Comparison of ENCODE assay signal across 8 cellular contexts in the genomic region with DNA sequence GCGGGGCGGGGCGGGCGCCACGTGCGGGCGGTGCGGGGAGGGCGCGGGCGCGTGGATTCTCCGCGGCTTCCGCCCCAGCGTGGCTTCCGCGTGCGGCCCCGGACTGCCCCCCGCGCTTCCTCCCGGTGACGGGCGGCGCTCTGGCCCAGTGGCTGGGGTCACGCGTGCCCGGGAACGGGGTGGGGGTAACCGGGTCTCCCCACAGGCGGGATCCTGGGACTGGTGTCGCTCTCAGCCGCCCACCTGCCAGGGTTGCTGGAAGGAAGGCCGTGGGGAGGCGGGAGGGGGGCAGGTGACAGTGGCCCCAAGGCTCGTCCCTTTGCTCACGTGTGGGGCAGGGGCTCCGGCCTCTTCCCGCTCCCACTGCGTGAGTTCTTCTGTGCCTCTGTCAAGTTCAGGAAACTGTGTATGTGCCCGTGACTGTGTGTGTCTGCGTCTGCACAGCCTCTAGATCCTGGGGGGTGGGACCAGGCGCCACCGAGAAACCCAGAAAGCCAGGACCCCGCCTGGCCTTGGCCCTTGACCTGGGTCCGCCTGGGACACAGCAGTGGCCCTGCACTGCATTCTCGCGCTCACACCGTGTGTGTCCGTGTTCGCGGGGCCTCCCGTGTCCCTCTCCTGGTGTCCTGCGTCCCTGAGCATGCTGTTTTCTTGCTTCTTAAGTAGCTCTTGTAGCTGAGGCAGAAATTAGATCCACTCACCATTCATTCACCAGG. TPM values are rescaled to one million over a fixed set of nuclear protein-coding genes. Genes with fewer than 3 reads are reported as not detected.
DNase-seq lines count a peak whose midpoint lies in the region; ATAC-seq and TF ChIP-seq lines count a peak whose summit lies in the region.

No MANE protein-coding gene starts in this region.

- H3K27ac ChIP-seq in CD8-positive, alpha-beta memory T cell (ENCODE audit: low read depth, low read length) = peak overlapping the region; percentile 75
- peak overlapping the region; percentile 92 for H3K27ac ChIP-seq in HCT116 (ENCODE audit: low read depth, low read length)

- ATAC-seq in HCT116 (no peak), SK-N-SH treated with all-trans-retinoic acid at 6 μM for 48 hours (0 out of 3 replicates have a peak, but pooled peaks have one; percentile 0), left lobe of liver (peak; percentile 49), GM19035 (IDR thresholded peaks at IDR 0.05; ENCODE audit: unreplicated experiment) (no peak)
- peak; percentile 23 for ATAC-seq in stimulated activated naive CD8-positive, alpha-beta T cell treated with anti-CD3 and anti-CD28 coated beads, Interleukin-15, amount 100 ng/mL, for 72 hours

- TF ChIP-seq RAD21 in HCT116 (IDR thresholded peaks at IDR 0.05; ENCODE audit: low read depth) = no peak

- no peaks in the 10 kb centered on the region for H3K9me2 ChIP-seq in HCT116 (ENCODE audit: insufficient read depth)

- H3K4me1 Mint-ChIP-seq in CD8-positive, alpha-beta memory T cell = peaks cover 25 to 40% (median 26%) of the 10 kb centered on the region in 3 donors
- peaks cover 44% of the 10 kb centered on the region for H3K4me1 Mint-ChIP-seq in stimulated activated naive CD8-positive, alpha-beta T cell treated with anti-CD3 and anti-CD28 coated beads, Interleukin-15, amount 100 ng/mL, for 72 hours

- BruUV-seq in HCT116 (replicated peaks; lab: Mats Ljungman, UMichigan) = no TSS peak

- peak in 3 of 5 donors; percentile 56 to 71 (median 64) for DNase-seq in CD8-positive, alpha-beta memory T cell
- DNase-seq in HCT116 (ENCODE audit: low read depth, low spot score) (no peak), cardiac fibroblast (ENCODE audit: low read depth in 2 of 2) (peak in 1 of 2 donors; percentile 46), left lobe of liver (ENCODE audit: low spot score) (peak; percentile 71), NCI-H1694 treated with DMSO at 0.1 percent for 48 hours (lab: John Stamatoyannopoulos, UW) (no peak)
- no peak for DNase-seq in stimulated activated naive CD8-positive, alpha-beta T cell treated with anti-CD3 and anti-CD28 coated beads, Interleukin-15, amount 100 ng/mL, for 72 hours

- CTCF ChIA-PET in CD8-positive, alpha-beta memory T cell (lab: Charles Lee) = no interaction called here
- CTCF ChIA-PET in HCT116 (lab: Charles Lee) = no interaction called here

- peak overlapping the region; percentile 75 for H3K4me3 ChIP-seq in CD8-positive, alpha-beta memory T cell (ENCODE audit: low read length)
- H3K4me3 ChIP-seq in HCT116 (replicated peaks in 1 of 2; ENCODE audit: low read depth in 1 of 2, low read length in 2 of 2) (peak overlapping the region; percentile 78 to 82), cardiac fibroblast (replicated peaks in 1 of 2; ENCODE audit: low read depth in 2 of 2, low read length in 2 of 2) (peak overlapping the region; percentile 68 to 72)

- peak overlapping the region; percentile 86 for H3K4me2 ChIP-seq in HCT116 (ENCODE audit: low read length)

- intact Hi-C loops in HCT116 (cut with micrococcal nuclease) = no loop called here

- H4K20me1 ChIP-seq in HCT116 (ENCODE audit: insufficient read depth) = no peaks in the 10 kb centered on the region; the same call in 1 of the 2 replicates

- H3K27me3 Mint-ChIP-seq in CD8-positive, alpha-beta memory T cell = peaks cover 5 to 6% of the 10 kb centered on the region in 2 donors
- peaks cover 6% of the 10 kb centered on the region for H3K27me3 Mint-ChIP-seq in stimulated activated naive CD8-positive, alpha-beta T cell treated with anti-CD3 and anti-CD28 coated beads, Interleukin-15, amount 100 ng/mL, for 72 hours

- peak overlapping the region; percentile 85 to 95 (median 89) for H3K4me3 Mint-ChIP-seq in CD8-positive, alpha-beta memory T cell
- H3K4me3 Mint-ChIP-seq in stimulated activated naive CD8-positive, alpha-beta T cell treated with anti-CD3 and anti-CD28 coated beads, Interleukin-15, amount 100 ng/mL, for 72 hours = peak overlapping the region; percentile 87 to 92

- POLR2A ChIA-PET in CD8-positive, alpha-beta memory T cell (lab: Charles Lee) = interaction anchor here (1.9 kb wide), 1 partner anchor 39 kb away, joined by 6 read pairs; the partner anchor contains the start of gene PSMG3
- POLR2A ChIA-PET in HCT116 (lab: Charles Lee) = no interaction called here

- H3K36me3 ChIP-seq in CD8-positive, alpha-beta memory T cell (ENCODE audit: insufficient read depth, low read length) = no peaks in the 10 kb centered on the region
- H3K36me3 ChIP-seq in HCT116 (ENCODE audit: control insufficient read depth in 1 of 2, insufficient read depth in 2 of 2, low read length in 2 of 2) = peaks cover 2 to 4% of the 10 kb centered on the region in 2 experiments; a peak in 3 of 4 replicates

- peaks cover 54% of the 10 kb centered on the region for H3K79me2 ChIP-seq in HCT116 (ENCODE audit: insufficient read depth, low read length)

- no peaks in the 10 kb centered on the region for H3K27me3 ChIP-seq in CD8-positive, alpha-beta memory T cell (ENCODE audit: insufficient read depth, low read length, poor library complexity, severe bottlenecking)
- no peaks in the 10 kb centered on the region for H3K27me3 ChIP-seq in HCT116 (ENCODE audit: insufficient read depth, low read length)

- RAD21 ChIA-PET in HCT116 (lab: Charles Lee; ENCODE audit: low non-redundant PET in 1 of 2, low total read pairs in 2 of 2, uncharacterized antibody in 2 of 2, unreplicated experiment in 2 of 2) = no interaction called here

- no peak for TF ChIP-seq POLR2A in HCT116 (IDR thresholded peaks at IDR 0.05; ENCODE audit: borderline replicate concordance, extremely low read depth, insufficient read depth, insufficient read length)

- peak overlapping the region; percentile 93 to 99 (median 97) for H3K27ac Mint-ChIP-seq in CD8-positive, alpha-beta memory T cell
- H3K27ac Mint-ChIP-seq in stimulated activated naive CD8-positive, alpha-beta T cell treated with anti-CD3 and anti-CD28 coated beads, Interleukin-15, amount 100 ng/mL, for 72 hours = peak overlapping the region; percentile 90 to 98

- peaks cover 0 to 17% (median 0%) of the 10 kb centered on the region in 3 donors for H3K36me3 Mint-ChIP-seq in CD8-positive, alpha-beta memory T cell

- H3K9me3 Mint-ChIP-seq in CD8-positive, alpha-beta memory T cell = no peaks in the 10 kb centered on the region
- H3K9me3 Mint-ChIP-seq in stimulated activated naive CD8-positive, alpha-beta T cell treated with anti-CD3 and anti-CD28 coated beads, Interleukin-15, amount 100 ng/mL, for 72 hours = no peaks in the 10 kb centered on the region

- TF ChIP-seq CTCF in HCT116 (IDR thresholded peaks at IDR 0.05 in 2 of 3, conservative IDR thresholded peaks at IDR 0.05 in 1 of 3; ENCODE audit: borderline replicate concordance in 1 of 3, insufficient read depth in 1 of 3, low read depth in 2 of 3, low read length in 2 of 3) = no peak
- TF ChIP-seq CTCF in cardiac fibroblast (IDR thresholded peaks at IDR 0.05; ENCODE audit: low read depth, low read length) = no peak

- H2AFZ ChIP-seq in HCT116 (ENCODE audit: low read depth, low read length, poor library complexity, severe bottlenecking) = no peak overlapping the region

- H3K9me3 ChIP-seq in CD8-positive, alpha-beta memory T cell (ENCODE audit: low read length) = no peaks in the 10 kb centered on the region
- no peaks in the 10 kb centered on the region for H3K9me3 ChIP-seq in HCT116 (ENCODE audit: control insufficient read depth in 1 of 2, insufficient read depth in 1 of 2, low read depth in 1 of 2, low read length in 2 of 2)

- H3K4me1 ChIP-seq in CD8-positive, alpha-beta memory T cell (ENCODE audit: insufficient read depth, low read length) = peaks cover 35% of the 10 kb centered on the region
- peaks cover 49 to 80% of the 10 kb centered on the region in 2 experiments for H3K4me1 ChIP-seq in HCT116 (ENCODE audit: control insufficient read depth in 1 of 2, insufficient read depth in 2 of 2, low read length in 2 of 2)

- H3K9ac ChIP-seq in HCT116 (ENCODE audit: low read length) = peak overlapping the region; percentile 95

TF ChIP-seq in HCT116, 20 proteins besides CTCF, POLR2A, EP300 and RAD21:
- 0 out of 2 replicates have a peak, but pooled peaks have one; percentile 7 for TF ChIP-seq POLR2AphosphoS5 (IDR thresholded peaks at IDR 0.05; ENCODE audit: low read depth, low read length)
- TF ChIP-seq EZH2 (IDR thresholded peaks at IDR 0.05) = no peak

TF ChIP-seq in SK-N-SH treated with all-trans-retinoic acid at 6 μM for 48 hours, 23 proteins besides CTCF, POLR2A, EP300 and RAD21 (continues in another document):
- TF ChIP-seq CSDC2 (CRISPR knock-in tag; IDR thresholded peaks at IDR 0.05) (no peak), RARB (CRISPR knock-in tag; IDR thresholded peaks at IDR 0.05) (no peak)
- TF ChIP-seq, protein P1, sequence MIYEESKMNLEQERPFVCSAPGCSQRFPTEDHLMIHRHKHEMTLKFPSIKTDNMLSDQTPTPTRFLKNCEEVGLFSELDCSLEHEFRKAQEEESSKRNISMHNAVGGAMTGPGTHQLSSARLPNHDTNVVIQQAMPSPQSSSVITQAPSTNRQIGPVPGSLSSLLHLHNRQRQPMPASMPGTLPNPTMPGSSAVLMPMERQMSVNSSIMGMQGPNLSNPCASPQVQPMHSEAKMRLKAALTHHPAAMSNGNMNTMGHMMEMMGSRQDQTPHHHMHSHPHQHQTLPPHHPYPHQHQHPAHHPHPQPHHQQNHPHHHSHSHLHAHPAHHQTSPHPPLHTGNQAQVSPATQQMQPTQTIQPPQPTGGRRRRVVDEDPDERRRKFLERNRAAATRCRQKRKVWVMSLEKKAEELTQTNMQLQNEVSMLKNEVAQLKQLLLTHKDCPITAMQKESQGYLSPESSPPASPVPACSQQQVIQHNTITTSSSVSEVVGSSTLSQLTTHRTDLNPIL (CRISPR knock-in tag; IDR thresholded peaks at IDR 0.05; ENCODE audit: low read depth) = no peak

RNA-seq across cellular contexts. Expression of gene MAFK, which starts 0.9 kb away (rescaled TPM):
- 10 to 100 TPM; 36.6 to 41.1 TPM for total RNA-seq in CD8-positive, alpha-beta memory T cell
- 0.85 TPM for polyA plus RNA-seq in CD8-positive, alpha-beta memory T cell
- 56.3 TPM for total RNA-seq in HCT116 (2021; ENCODE audit: unreplicated experiment)
- polyA plus RNA-seq in HCT116 (2012) = 35.3 and 61.9 TPM in 2 replicates
- total RNA-seq in left lobe of liver = 11.6 TPM

RNA-seq across cellular contexts. Expression of gene TMEM184A, which starts 24.6 kb away (rescaled TPM):
- not detected for total RNA-seq in CD8-positive, alpha-beta memory T cell
- not detected for polyA plus RNA-seq in CD8-positive, alpha-beta memory T cell
- 34.8 TPM for total RNA-seq in HCT116 (2021; ENCODE audit: unreplicated experiment)
- polyA plus RNA-seq in HCT116 (2012) = 21.4 and 21.7 TPM in 2 replicates
- total RNA-seq in left lobe of liver = 44.6 TPM

RNA-seq across cellular contexts. Expression of gene INTS1, which starts 27.2 kb away (rescaled TPM):
- total RNA-seq in CD8-positive, alpha-beta memory T cell = 100 to 1,000 TPM in 1 of 2 experiments, 10 to 100 TPM in 1; 96.6 to 111 TPM
- 26.1 TPM for polyA plus RNA-seq in CD8-positive, alpha-beta memory T cell
- 167 TPM for total RNA-seq in HCT116 (2021; ENCODE audit: unreplicated experiment)
- polyA plus RNA-seq in HCT116 (2012) = 100 TPM in 2 replicates
- total RNA-seq in left lobe of liver = 55.5 TPM

RNA-seq across cellular contexts. Expression of gene PSMG3, which starts 38.4 kb away (rescaled TPM):
- total RNA-seq in CD8-positive, alpha-beta memory T cell = 10 to 100 TPM; 71.0 to 80.7 TPM
- polyA plus RNA-seq in CD8-positive, alpha-beta memory T cell = 51.3 TPM
- total RNA-seq in HCT116 (2021; ENCODE audit: unreplicated experiment) (60.9 TPM), left lobe of liver (10.7 TPM)
- 82.1 and 82.9 TPM in 2 replicates for polyA plus RNA-seq in HCT116 (2012)

Comparison
In these comparisons a context has a peak if more than half of its experiments do, and no peak if none do; other contexts are left out.
1. DNase-seq: peak in CD8-positive, alpha-beta memory T cell (3 of 5) and left lobe of liver (single experiment); none in HCT116 (single experiment), stimulated activated naive CD8-positive, alpha-beta T cell treated with anti-CD3 and anti-CD28 coated beads, Interleukin-15, amount 100 ng/mL, for 72 hours (0 of 2) and NCI-H1694 treated with DMSO at 0.1 percent for 48 hours (single experiment).
2. ATAC-seq: peak in SK-N-SH treated with all-trans-retinoic acid at 6 μM for 48 hours (single experiment), left lobe of liver (single experiment) and stimulated activated naive CD8-positive, alpha-beta T cell treated with anti-CD3 and anti-CD28 coated beads, Interleukin-15, amount 100 ng/mL, for 72 hours (single experiment); none in HCT116 (single experiment) and GM19035 (single experiment).
3. RNA of gene TMEM184A, which starts 24.6 kb away (total RNA-seq): 44.6 TPM in left lobe of liver (single experiment) and 34.8 TPM in HCT116 (single experiment); not detected in CD8-positive, alpha-beta memory T cell; every median in the first group is over 10 times any median in the second.
4. Peak in every context shown above with its lines, with median percentiles within 50 percentile points of each other: H3K4me3 ChIP-seq.